In the genomic region with DNA sequence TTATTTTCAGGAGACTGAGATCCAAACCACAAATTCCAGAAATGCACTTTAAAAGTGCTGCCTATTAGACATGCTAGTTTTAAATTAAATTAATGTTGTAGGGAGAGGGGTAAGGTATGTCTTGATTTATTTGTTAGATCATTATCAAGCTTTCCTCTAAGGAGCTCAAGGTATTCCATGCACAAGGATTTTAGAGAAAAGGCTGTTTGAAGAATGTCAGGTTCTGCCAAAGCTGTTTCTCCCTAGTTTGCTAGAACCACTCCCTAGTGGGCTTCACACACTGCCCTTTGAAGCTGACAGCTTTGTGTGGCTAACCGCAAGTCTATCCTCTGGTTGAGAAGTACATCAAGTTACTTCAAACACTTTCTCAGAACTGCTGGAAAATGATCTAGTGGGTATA, we compare ENCODE assay signal across 1 cellular context.
TF ChIP-seq lines count a peak whose summit lies in the region.

No MANE protein-coding gene starts in this region.

TF ChIP-seq in SK-N-SH, 30 proteins besides CTCF, POLR2A, EP300 and RAD21 (continued from another document):
- TF ChIP-seq, protein P1, sequence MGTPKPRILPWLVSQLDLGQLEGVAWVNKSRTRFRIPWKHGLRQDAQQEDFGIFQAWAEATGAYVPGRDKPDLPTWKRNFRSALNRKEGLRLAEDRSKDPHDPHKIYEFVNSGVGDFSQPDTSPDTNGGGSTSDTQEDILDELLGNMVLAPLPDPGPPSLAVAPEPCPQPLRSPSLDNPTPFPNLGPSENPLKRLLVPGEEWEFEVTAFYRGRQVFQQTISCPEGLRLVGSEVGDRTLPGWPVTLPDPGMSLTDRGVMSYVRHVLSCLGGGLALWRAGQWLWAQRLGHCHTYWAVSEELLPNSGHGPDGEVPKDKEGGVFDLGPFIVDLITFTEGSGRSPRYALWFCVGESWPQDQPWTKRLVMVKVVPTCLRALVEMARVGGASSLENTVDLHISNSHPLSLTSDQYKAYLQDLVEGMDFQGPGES (IDR thresholded peaks at IDR 0.05; ENCODE audit: low read depth, low read length): no peak
- TF ChIP-seq CHD2 (IDR thresholded peaks at IDR 0.05; ENCODE audit: low read length, partially characterized antibody) (no peak), SIN3A (IDR thresholded peaks at IDR 0.05; ENCODE audit: borderline replicate concordance, low read depth, low read length) (no peak), GABPA (IDR thresholded peaks at IDR 0.05; ENCODE audit: low read depth) (no peak), RXRA (IDR thresholded peaks at IDR 0.05; ENCODE audit: borderline replicate concordance, low read depth) (no peak)
